ENCODE assay signal across 24 cellular contexts in genomic region chr7:157282141-157282801, GRCh38. TPM values are rescaled to one million over a fixed set of nuclear protein-coding genes. Genes with fewer than 3 reads are reported as not detected.
DNase-seq lines count a peak whose midpoint lies in the region; ATAC-seq and TF ChIP-seq lines count a peak whose summit lies in the region.
"Had no signal": no experiment of that assay in that cellular context is flagged by ENCODE, and none has a peak within 500 bp of the region (broad histone marks: within the 10 kb centered on the region; RNA-seq: fewer than 3 reads in every experiment).

No MANE protein-coding gene starts in this region.

- ATAC-seq in mucosa of descending colon (peak; percentile 73), HG02763 (IDR thresholded peaks at IDR 0.05; ENCODE audit: unreplicated experiment) (no peak), heart right ventricle (no peak)
- no peak for ATAC-seq in natural killer cell treated with Interleukin-12 subunit alpha and Interleukin-12 subunit beta and Interleukin-15 and Interleukin-18, amount 100 ng/mL, for 72 hours
- ATAC-seq: naive thymus-derived CD4-positive, alpha-beta T cell; right lobe of liver had no signal

- no peaks in the 10 kb centered on the region for H3K36me3 Mint-ChIP-seq in endodermal cell (ENCODE audit: low read depth)
- no peaks in the 10 kb centered on the region for H3K36me3 Mint-ChIP-seq in natural killer cell treated with Interleukin-12 subunit alpha and Interleukin-12 subunit beta and Interleukin-15 and Interleukin-18, amount 100 ng/mL, for 72 hours

- CTCF ChIA-PET in HEK293 (lab: Yijun Ruan, JAX), result no interaction called here

- peak; percentile 51 for DNase-seq in A172 (ENCODE audit: low spot score)
- DNase-seq in endodermal cell, result peak; percentile 75
- peak; percentile 72 to 82 (median 76) for DNase-seq in mucosa of descending colon
- no peak for DNase-seq in MV-4-11 (lab: John Stamatoyannopoulos, UW)
- no peak for DNase-seq in natural killer cell treated with Interleukin-12 subunit alpha and Interleukin-12 subunit beta and Interleukin-15 and Interleukin-18, amount 100 ng/mL, for 72 hours (ENCODE audit: low spot score)
- no peak for DNase-seq in heart right ventricle
- DNase-seq: activated CD4-positive, alpha-beta T cell treated with anti-CD3 and anti-CD28 coated beads, Interleukin-2, amount 50 U/mL, for 4 hours; activated CD8-positive, alpha-beta memory T cell treated with anti-CD3 and anti-CD28 coated beads, Interleukin-2, amount 50 U/mL, for 48 hours; brain microvascular endothelial cell; DMS53; GF-D8; hippocampal formation; kidney glomerular epithelial cell; naive thymus-derived CD4-positive, alpha-beta T cell; NCI-H1417 treated with DMSO at 0.1 percent for 48 hours; NCI-H2171 treated with DMSO at 0.1 percent for 48 hours; NCI-H82; ovary had no signal

- no peak overlapping the region for H3K27ac Mint-ChIP-seq in endodermal cell
- no peak overlapping the region for H3K27ac Mint-ChIP-seq in natural killer cell treated with Interleukin-12 subunit alpha and Interleukin-12 subunit beta and Interleukin-15 and Interleukin-18, amount 100 ng/mL, for 72 hours
- H3K27ac Mint-ChIP-seq: naive thymus-derived CD4-positive, alpha-beta T cell; T-helper 2 cell treated with Interferon-gamma antibody and Interleukin-4, amounts not matched to agents 5 μg/mL and 100 μg/mL, for 36 hours had no signal

- no peak overlapping the region for H3K4me3 Mint-ChIP-seq in endodermal cell
- no peak overlapping the region for H3K4me3 Mint-ChIP-seq in natural killer cell treated with Interleukin-12 subunit alpha and Interleukin-12 subunit beta and Interleukin-15 and Interleukin-18, amount 100 ng/mL, for 72 hours
- H3K4me3 Mint-ChIP-seq: naive thymus-derived CD4-positive, alpha-beta T cell; T-helper 2 cell treated with Interferon-gamma antibody and Interleukin-4, amounts not matched to agents 5 μg/mL and 100 μg/mL, for 36 hours had no signal

- H3K27me3 Mint-ChIP-seq in endodermal cell (ENCODE audit: insufficient read depth), result peaks cover 2% of the 10 kb centered on the region
- H3K27me3 Mint-ChIP-seq in natural killer cell treated with Interleukin-12 subunit alpha and Interleukin-12 subunit beta and Interleukin-15 and Interleukin-18, amount 100 ng/mL, for 72 hours, result no peaks in the 10 kb centered on the region

- TF ChIP-seq CTCF in HEK293 (tag by site-specific recombination; IDR thresholded peaks at IDR 0.05) (no peak), endodermal cell (conservative IDR thresholded peaks at IDR 0.05) (no peak), mucosa of descending colon (IDR thresholded peaks at IDR 0.05) (no peak), heart right ventricle (IDR thresholded peaks at IDR 0.05) (no peak)

- peaks cover 2% of the 10 kb centered on the region for H3K4me1 Mint-ChIP-seq in endodermal cell
- peaks cover 4% of the 10 kb centered on the region in 2 donors for H3K4me1 Mint-ChIP-seq in natural killer cell treated with Interleukin-12 subunit alpha and Interleukin-12 subunit beta and Interleukin-15 and Interleukin-18, amount 100 ng/mL, for 72 hours (ENCODE audit: low read depth in 2 of 2)

- H3K9ac ChIP-seq in endodermal cell (ENCODE audit: extremely low read depth, low read length, poor library complexity, severe bottlenecking), result no peak overlapping the region

- intact Hi-C loops in mucosa of descending colon (cut with DNase I, micrococcal nuclease), result no loop called here
- intact Hi-C loops in heart right ventricle (cut with DNase I), result no loop called here

- no peak overlapping the region for H3K4me3 ChIP-seq in HEK293 (ENCODE audit: low read depth, low read length)
- no peak overlapping the region for H3K4me3 ChIP-seq in endodermal cell (ENCODE audit: low read length)
- no peak overlapping the region for H3K4me3 ChIP-seq in mucosa of descending colon
- H3K4me3 ChIP-seq in heart right ventricle, result no peak overlapping the region
- H3K4me3 ChIP-seq: coronary artery, ovary, right lobe of liver, SK-N-MC had no signal

- WGBS in endodermal cell (ENCODE audit: insufficient coverage in 1 of 2, insufficient read length in 1 of 2), 2 experiments, result 76 to 82% methylated on average over 16 to 25 of the region's 25 CpGs
- WGBS in heart right ventricle, 2 donors, result 66 to 79% methylated on average over 25 of the region's 25 CpGs

- H3K4me1 ChIP-seq in HEK293 (ENCODE audit: control insufficient read depth, insufficient read depth, low read length) (no peaks in the 10 kb centered on the region), endodermal cell (ENCODE audit: control insufficient read depth, insufficient read depth, low read length) (no peaks in the 10 kb centered on the region), mucosa of descending colon (ENCODE audit: low read depth) (peaks cover 22% of the 10 kb centered on the region), heart right ventricle (peaks cover 0 to 22% (median 14%) of the 10 kb centered on the region in 9 donors)

- peaks cover 18% of the 10 kb centered on the region for H3K9me3 Mint-ChIP-seq in endodermal cell
- H3K9me3 Mint-ChIP-seq in natural killer cell treated with Interleukin-12 subunit alpha and Interleukin-12 subunit beta and Interleukin-15 and Interleukin-18, amount 100 ng/mL, for 72 hours, result no peaks in the 10 kb centered on the region
- H3K9me3 Mint-ChIP-seq: T-helper 2 cell treated with Interferon-gamma antibody and Interleukin-4, amounts not matched to agents 5 μg/mL and 100 μg/mL, for 36 hours had no signal

- H3K27me3 ChIP-seq in endodermal cell (ENCODE audit: control insufficient read depth, insufficient read depth, low read length, poor library complexity, severe bottlenecking) (no peaks in the 10 kb centered on the region), heart right ventricle (peaks cover 0 to 26% (median 6%) of the 10 kb centered on the region in 7 donors)
- H3K27me3 ChIP-seq: brain microvascular endothelial cell, ovary, right lobe of liver had no signal

- H3K27ac ChIP-seq in HEK293 (ENCODE audit: extremely low read depth, low read depth, low read length) (no peak overlapping the region), endodermal cell (ENCODE audit: low read depth, low read length) (no peak overlapping the region), heart right ventricle (no peak overlapping the region)
- H3K27ac ChIP-seq: brain microvascular endothelial cell, coronary artery, ovary, right lobe of liver, SK-N-MC had no signal

- POLR2A ChIA-PET in HEK293 (lab: Yijun Ruan, JAX), result no interaction called here

- H3K9me3 ChIP-seq in HEK293 (ENCODE audit: control insufficient read depth, insufficient read depth, low read depth, low read length) (no peaks in the 10 kb centered on the region), endodermal cell (ENCODE audit: control insufficient read depth, low read length) (peaks cover 8% of the 10 kb centered on the region), mucosa of descending colon (no peaks in the 10 kb centered on the region), heart right ventricle (peaks cover 0 to 13% (median 0%) of the 10 kb centered on the region in 11 donors)
- H3K9me3 ChIP-seq: ovary, right lobe of liver had no signal

- H3K36me3 ChIP-seq in HEK293 (ENCODE audit: control insufficient read depth in 2 of 2, insufficient read depth in 1 of 2, low read length in 2 of 2) (no peaks in the 10 kb centered on the region), endodermal cell (ENCODE audit: control insufficient read depth, insufficient read depth, low read length) (no peaks in the 10 kb centered on the region), mucosa of descending colon (ENCODE audit: low read depth) (no peaks in the 10 kb centered on the region), heart right ventricle (no peaks in the 10 kb centered on the region)
- H3K36me3 ChIP-seq: brain microvascular endothelial cell, ovary, right lobe of liver had no signal

TF ChIP-seq in HEK293, 187 proteins besides CTCF, POLR2A, EP300 and RAD21:
- 0 out of 2 replicates have a peak, but pooled peaks have one; percentile 14 for TF ChIP-seq KLF1 (tag by site-specific recombination; IDR thresholded peaks at IDR 0.05)
- TF ChIP-seq ZNF629 (tag by site-specific recombination; IDR thresholded peaks at IDR 0.05), result no peak
- no peak for TF ChIP-seq ZNF202 (tag by site-specific recombination; IDR thresholded peaks at IDR 0.05; ENCODE audit: borderline replicate concordance)
- no peak for TF ChIP-seq ZBTB8A (tag by site-specific recombination; IDR thresholded peaks at IDR 0.05)
- no peak for TF ChIP-seq ZNF354C (tag by site-specific recombination; IDR thresholded peaks at IDR 0.05; ENCODE audit: borderline replicate concordance, low read depth)
- no peak for TF ChIP-seq ZNF280C (tag by site-specific recombination; IDR thresholded peaks at IDR 0.05)

RNA-seq across cellular contexts. Expression of gene DNAJB6, which starts 54.5 kb away (rescaled TPM):
- 191 and 201 TPM in 2 replicates for total RNA-seq in A172 (2014; rRNA removed; shearing (Covaris generic))
- total RNA-seq in endodermal cell (100 to 1,000 TPM; 126 to 174 TPM), mucosa of descending colon (100 to 1,000 TPM in 1 of 3 donors, 10 to 100 TPM in 2; 71.2 to 165 (median 75.0) TPM), heart right ventricle (100 to 1,000 TPM; 144 to 200 (median 188) TPM)
- 121 TPM for polyA plus RNA-seq in endodermal cell (2013, experiment 1 of 2)
- polyA plus RNA-seq in endodermal cell (2013, experiment 2 of 2), result 112 TPM
- total RNA-seq in natural killer cell treated with Interleukin-12 subunit alpha and Interleukin-12 subunit beta and Interleukin-15 and Interleukin-18, amount 100 ng/mL, for 72 hours, result 100 to 1,000 TPM; 139 to 145 TPM
- polyA plus RNA-seq in heart right ventricle, result 100 to 1,000 TPM; 114 to 117 TPM

Comparison
In these comparisons a context has a peak if more than half of its experiments do, and no peak if none do; other contexts are left out.
1. DNase-seq: peak in A172 (single experiment), endodermal cell (single experiment) and mucosa of descending colon (3 of 3); none in MV-4-11 (single experiment), natural killer cell treated with Interleukin-12 subunit alpha and Interleukin-12 subunit beta and Interleukin-15 and Interleukin-18, amount 100 ng/mL, for 72 hours (single experiment) and heart right ventricle (0 of 2).